In genomic region chr3:17094551-17094950, GRCh38 we compare ENCODE assay signal across 1 cellular context.
TF ChIP-seq lines count a peak whose summit lies in the region.

No MANE protein-coding gene starts in this region.

TF ChIP-seq in H1, 55 proteins besides CTCF, POLR2A, EP300 and RAD21 (continued from another document):
- TF ChIP-seq EGR1 (IDR thresholded peaks at IDR 0.05; ENCODE audit: borderline replicate concordance, low read depth, low read length) (no peak), GTF2F1 (IDR thresholded peaks at IDR 0.05; ENCODE audit: borderline replicate concordance, low read depth, low read length) (no peak), ZNF274 (IDR thresholded peaks at IDR 0.05; ENCODE audit: borderline replicate concordance, extremely low read depth, low read length) (no peak), RBBP5 (IDR thresholded peaks at IDR 0.05; ENCODE audit: borderline replicate concordance, low read depth, low read length) (no peak), TCF12 (IDR thresholded peaks at IDR 0.05; ENCODE audit: low read depth, low read length) (0 out of 2 replicates have a peak, but pooled peaks have one; percentile 52), ATF2 (IDR thresholded peaks at IDR 0.05; ENCODE audit: low read length) (no peak), TEAD4 (IDR thresholded peaks at IDR 0.05; ENCODE audit: low read depth, low read length) (peak; percentile 99), HDAC6 (IDR thresholded peaks at IDR 0.05; ENCODE audit: low read depth, low read length) (no peak), CBX8 (IDR thresholded peaks at IDR 0.05; ENCODE audit: borderline replicate concordance, low read depth, low read length) (no peak), CEBPB (IDR thresholded peaks at IDR 0.05; ENCODE audit: low read depth, low read length) (no peak), E2F6 (IDR thresholded peaks at IDR 0.05) (peak; percentile 45; the same call in 1 of the 2 replicates), TBP (IDR thresholded peaks at IDR 0.05; ENCODE audit: low read depth, low read length) (no peak), MAFK (IDR thresholded peaks at IDR 0.05; ENCODE audit: low read depth, low read length) (no peak), CREB1 (IDR thresholded peaks at IDR 0.05) (no peak), POLR2AphosphoS5 (IDR thresholded peaks at IDR 0.05; ENCODE audit: low read depth, low read length) (no peak), TAF1 (IDR thresholded peaks at IDR 0.05; ENCODE audit: low read depth, low read length) (no peak), RNF2 (IDR thresholded peaks at IDR 0.05; ENCODE audit: borderline replicate concordance, low read depth, low read length, missing control alignments, poor library complexity, severe bottlenecking) (no peak), YY1 (IDR thresholded peaks at IDR 0.05; ENCODE audit: low read depth, low read length) (0 out of 2 replicates have a peak, but pooled peaks have one; percentile 62), CTBP2 (IDR thresholded peaks at IDR 0.05; ENCODE audit: borderline replicate concordance, insufficient read depth, insufficient read length, low read length) (peak; percentile 97), MAX (IDR thresholded peaks at IDR 0.05) (peak; percentile 87), FOSL1 (IDR thresholded peaks at IDR 0.05; ENCODE audit: insufficient read depth, low read depth, low read length) (no peak), BCL11A (IDR thresholded peaks at IDR 0.05; ENCODE audit: low read depth in 2 of 2, low read length in 2 of 2) (no peak), CHD7 (IDR thresholded peaks at IDR 0.05; ENCODE audit: insufficient replicate concordance, low read length) (no peak), RXRA (IDR thresholded peaks at IDR 0.05; ENCODE audit: insufficient read depth, low read depth, low read length) (no peak), JUN (IDR thresholded peaks at IDR 0.05; ENCODE audit: low read depth, low read length) (no peak), KDM5A (IDR thresholded peaks at IDR 0.05; ENCODE audit: low read length) (no peak), ASH2L (IDR thresholded peaks at IDR 0.05; ENCODE audit: low read length) (no peak), SP4 (IDR thresholded peaks at IDR 0.05; ENCODE audit: low read length) (no peak), SP1 (IDR thresholded peaks at IDR 0.05; ENCODE audit: low read depth, low read length) (no peak), USF2 (IDR thresholded peaks at IDR 0.05; ENCODE audit: low read length) (no peak), JUND (IDR thresholded peaks at IDR 0.05; ENCODE audit: low read length) (no peak), KDM1A (IDR thresholded peaks at IDR 0.05; ENCODE audit: borderline replicate concordance, low read length) (no peak), PHF8 (conservative IDR thresholded peaks at IDR 0.05; ENCODE audit: low read depth, low read length) (no peak), NRF1 (IDR thresholded peaks at IDR 0.05; ENCODE audit: low read depth, low read length) (no peak), SUZ12 (IDR thresholded peaks at IDR 0.05; ENCODE audit: low read length) (no peak), ATF3 (IDR thresholded peaks at IDR 0.05; ENCODE audit: insufficient read depth, low read depth, low read length) (no peak), BRCA1 (IDR thresholded peaks at IDR 0.05; ENCODE audit: low read depth, low read length) (no peak), SP2 (IDR thresholded peaks at IDR 0.05; ENCODE audit: low read length) (no peak), CBX5 (IDR thresholded peaks at IDR 0.05; ENCODE audit: low read depth, low read length) (no peak), SIN3A (conservative IDR thresholded peaks at IDR 0.05 in 1 of 2, IDR thresholded peaks at IDR 0.05 in 1 of 2; ENCODE audit: low read depth in 1 of 2, low read length in 2 of 2) (no peak), SIRT6 (IDR thresholded peaks at IDR 0.05; ENCODE audit: low read length) (no peak), BACH1 (IDR thresholded peaks at IDR 0.05; ENCODE audit: low read length) (no peak), TAF7 (optimal IDR thresholded peaks at IDR 0.05; ENCODE audit: borderline replicate concordance, low read depth, low read length) (no peak), GABPA (IDR thresholded peaks at IDR 0.05; ENCODE audit: borderline replicate concordance, insufficient read depth, low read length) (no peak)
